Comparison of ENCODE assay signal across 14 cellular contexts in genomic region chr2:45833301-45833967, GRCh38.
DNase-seq lines count a peak whose midpoint lies in the region; ATAC-seq lines count a peak whose summit lies in the region.
"Had no signal": no experiment of that assay in that cellular context is flagged by ENCODE, and none has a peak within 500 bp of the region (broad histone marks: within the 10 kb centered on the region; RNA-seq: fewer than 3 reads in every experiment).

No MANE protein-coding gene starts in this region.

- H3K27ac ChIP-seq in BLaER1 treated with 17β-estradiol and CSF1 and Interleukin-3, amounts not matched to agents 10 nM and 100 nM, result peak overlapping the region in 5 of 11 experiments; percentile 7 to 45 (median 8); a peak in 6 of 22 replicates

- peaks cover 3 to 39% (median 21%) of the 10 kb centered on the region in 11 experiments; a peak in 16 of 22 replicates for H3K36me3 ChIP-seq in BLaER1 treated with 17β-estradiol and CSF1 and Interleukin-3, amounts not matched to agents 10 nM and 100 nM

- peaks cover 3 to 50% (median 19%) of the 10 kb centered on the region in 11 experiments; a peak in 17 of 22 replicates for H4K20me1 ChIP-seq in BLaER1 treated with 17β-estradiol and CSF1 and Interleukin-3, amounts not matched to agents 10 nM and 100 nM

- peak overlapping the region; percentile 14 to 94 (median 54); a peak in 19 of 22 replicates for H3K4me2 ChIP-seq in BLaER1 treated with 17β-estradiol and CSF1 and Interleukin-3, amounts not matched to agents 10 nM and 100 nM

- ATAC-seq in GM19395 (IDR thresholded peaks at IDR 0.05; ENCODE audit: unreplicated experiment), result peak; percentile 45
- ATAC-seq in HG02678 (IDR thresholded peaks at IDR 0.05; ENCODE audit: unreplicated experiment), result peak; percentile 24
- peak; percentile 34 for ATAC-seq in HG03460 (IDR thresholded peaks at IDR 0.05; ENCODE audit: unreplicated experiment)

- no peaks in the 10 kb centered on the region for H3K27me3 ChIP-seq in BLaER1 treated with 17β-estradiol and CSF1 and Interleukin-3, amounts not matched to agents 10 nM and 100 nM

- H3K4me1 ChIP-seq in BLaER1 treated with 17β-estradiol and CSF1 and Interleukin-3, amounts not matched to agents 10 nM and 100 nM, result peaks cover 35 to 66% (median 56%) of the 10 kb centered on the region in 10 experiments

- H3K9me3 ChIP-seq in BLaER1 treated with 17β-estradiol and CSF1 and Interleukin-3, amounts not matched to agents 10 nM and 100 nM (replicated peaks in 1 of 11), result peaks cover 23 to 38% (median 33%) of the 10 kb centered on the region in 11 experiments

- DNase-seq in dermis blood vessel endothelial cell, result no peak
- DNase-seq in COLO668 (lab: John Stamatoyannopoulos, UW; ENCODE audit: unreplicated experiment), result no peak
- no peak for DNase-seq in HT-29 (ENCODE audit: low spot score)
- DNase-seq in NCI-H1694 treated with DMSO at 0.1 percent for 48 hours (lab: John Stamatoyannopoulos, UW), result no peak
- DNase-seq: activated CD4-positive, alpha-beta memory T cell treated with anti-CD3 and anti-CD28 coated beads for 36 hours; activated naive CD4-positive, alpha-beta T cell; cerebellar nuclear complex; EL; mucosa of descending colon; NCI-H146 had no signal

- H3K4me3 ChIP-seq in BLaER1 treated with 17β-estradiol and CSF1 and Interleukin-3, amounts not matched to agents 10 nM and 100 nM, result no peak overlapping the region
- H3K4me3 ChIP-seq: mucosa of descending colon had no signal

- no peak overlapping the region for H3K9ac ChIP-seq in BLaER1 treated with 17β-estradiol and CSF1 and Interleukin-3, amounts not matched to agents 10 nM and 100 nM
